12 cellular contexts compared by ENCODE assay signal in genomic region chr15:69758291-69758771, GRCh38.
DNase-seq lines count a peak whose midpoint lies in the region; ATAC-seq, FAIRE-seq and TF ChIP-seq lines count a peak whose summit lies in the region.
"Had no signal": no experiment of that assay in that cellular context is flagged by ENCODE, and none has a peak within 500 bp of the region (broad histone marks: within the 10 kb centered on the region; RNA-seq: fewer than 3 reads in every experiment).

No MANE protein-coding gene starts in this region.

- no peaks in the 10 kb centered on the region for H3K36me3 ChIP-seq in pancreas

- no peak for FAIRE-seq in pancreas (lab: Jason Lieb, UNC)

- no peaks in the 10 kb centered on the region for H3K27me3 ChIP-seq in pancreas

- H3K4me1 Mint-ChIP-seq in CD14-positive monocyte: peaks cover 90% of the 10 kb centered on the region
- H3K4me1 Mint-ChIP-seq in activated naive CD8-positive, alpha-beta T cell treated with anti-CD3 and anti-CD28 coated beads for 36 hours: peaks cover 85% of the 10 kb centered on the region

- H3K4me3 ChIP-seq in pancreas: no peak overlapping the region

- intact Hi-C loops in CD14-positive monocyte (cut with micrococcal nuclease): loop anchor here in 1 of 2 donors (2.0 kb wide), 1 partner anchor 32 kb away; no protein-coding TSS in a partner anchor
- intact Hi-C loops in pancreas (cut with DNase I): no loop called here

- no peak overlapping the region for H3K4me3 Mint-ChIP-seq in CD14-positive monocyte
- H3K4me3 Mint-ChIP-seq in activated naive CD8-positive, alpha-beta T cell treated with anti-CD3 and anti-CD28 coated beads for 36 hours: peak overlapping the region; percentile 47
- H3K4me3 Mint-ChIP-seq: nephron, type B pancreatic cell had no signal

- no peak for DNase-seq in CD14-positive monocyte (ENCODE audit: low spot score)
- peak; percentile 43 for DNase-seq in HT-29 (ENCODE audit: low spot score)
- no peak for DNase-seq in activated naive CD8-positive, alpha-beta T cell treated with anti-CD3 and anti-CD28 coated beads for 36 hours
- DNase-seq in myocyte (ENCODE audit: low read depth): peak; percentile 21
- no peak for DNase-seq in NCI-H187 treated with DMSO at 0.1 percent for 48 hours (lab: John Stamatoyannopoulos, UW)
- no peak for DNase-seq in NK-92 treated with Interleukin-12 subunit alpha and Interleukin-12 subunit beta, amount 100 ng/mL, for 24 hours (lab: John Stamatoyannopoulos, UW)
- DNase-seq in HK-2 (ENCODE audit: unreplicated experiment): no peak
- DNase-seq in pancreas: no peak
- DNase-seq: hippocampal formation, NCI-H1048 had no signal

- TF ChIP-seq CTCF in CD14-positive monocyte (IDR thresholded peaks at IDR 0.05): no peak
- no peak for TF ChIP-seq CTCF in pancreas (IDR thresholded peaks at IDR 0.05)

- peaks cover 3 to 17% (median 6%) of the 10 kb centered on the region in 7 donors for H3K9me3 Mint-ChIP-seq in CD14-positive monocyte
- H3K9me3 Mint-ChIP-seq in activated naive CD8-positive, alpha-beta T cell treated with anti-CD3 and anti-CD28 coated beads for 36 hours: peaks cover 27% of the 10 kb centered on the region
- H3K9me3 Mint-ChIP-seq: type B pancreatic cell had no signal

- H3K36me3 Mint-ChIP-seq in CD14-positive monocyte: peaks cover 15 to 17% of the 10 kb centered on the region in 2 donors
- H3K36me3 Mint-ChIP-seq in activated naive CD8-positive, alpha-beta T cell treated with anti-CD3 and anti-CD28 coated beads for 36 hours: peaks cover 35% of the 10 kb centered on the region

- H3K4me1 ChIP-seq in pancreas: peaks cover 0 to 3% (median 0%) of the 10 kb centered on the region in 3 donors

- WGBS in pancreas, 2 donors: 76 to 77% methylated on average over 2 of the region's 2 CpGs

- no peak for ATAC-seq in pancreas

- peak overlapping the region; percentile 99 to 100 (median 100) for H3K27ac Mint-ChIP-seq in CD14-positive monocyte
- H3K27ac Mint-ChIP-seq in activated naive CD8-positive, alpha-beta T cell treated with anti-CD3 and anti-CD28 coated beads for 36 hours: peak overlapping the region; percentile 89
- H3K27ac Mint-ChIP-seq: nephron, type B pancreatic cell had no signal

- no peak overlapping the region for H3K27ac ChIP-seq in pancreas

- peaks cover 0 to 3% (median 0%) of the 10 kb centered on the region in 3 donors for H3K27me3 Mint-ChIP-seq in CD14-positive monocyte (ENCODE audit: low read depth in 3 of 3)
- H3K27me3 Mint-ChIP-seq in activated naive CD8-positive, alpha-beta T cell treated with anti-CD3 and anti-CD28 coated beads for 36 hours: peaks cover 7% of the 10 kb centered on the region

- H3K9me3 ChIP-seq in pancreas: no peaks in the 10 kb centered on the region

Comparison
In these comparisons a context has a peak if more than half of its experiments do, and no peak if none do; other contexts are left out.
1. DNase-seq: peak in HT-29 (single experiment) and myocyte (single experiment); none in CD14-positive monocyte (single experiment), activated naive CD8-positive, alpha-beta T cell treated with anti-CD3 and anti-CD28 coated beads for 36 hours (single experiment), NCI-H187 treated with DMSO at 0.1 percent for 48 hours (single experiment), NK-92 treated with Interleukin-12 subunit alpha and Interleukin-12 subunit beta, amount 100 ng/mL, for 24 hours (single experiment), HK-2 (single experiment) and pancreas (0 of 6).